ENCODE assay signal across 18 cellular contexts in genomic region chr7:19984231-19984632, GRCh38.
DNase-seq lines count a peak whose midpoint lies in the region; ATAC-seq and TF ChIP-seq lines count a peak whose summit lies in the region.
"Had no signal": no experiment of that assay in that cellular context is flagged by ENCODE, and none has a peak within 500 bp of the region (broad histone marks: within the 10 kb centered on the region; RNA-seq: fewer than 3 reads in every experiment).

No MANE protein-coding gene starts in this region.

- H3K27ac ChIP-seq in tibial artery = no peak overlapping the region
- H3K27ac ChIP-seq: 22Rv1, cardiac muscle cell had no signal

- H3K36me3 Mint-ChIP-seq in endothelial cell (ENCODE audit: low read depth, unreplicated experiment) = no peaks in the 10 kb centered on the region
- H3K36me3 Mint-ChIP-seq: activated naive CD4-positive, alpha-beta T cell treated with anti-CD3 and anti-CD28 coated beads, Interleukin-2, amount 10 ng/mL, durations not matched to agents 7 days and 5 days; stimulated activated naive B cell treated with anti-CD40 and anti-IgM and Interleukin-4, amounts not matched to agents 10 μg/mL and 1 μg/mL and 100 μg/mL, for 72 hours had no signal

- H3K4me3 Mint-ChIP-seq in endothelial cell (ENCODE audit: unreplicated experiment) = no peak overlapping the region
- H3K4me3 Mint-ChIP-seq: activated naive CD4-positive, alpha-beta T cell treated with anti-CD3 and anti-CD28 coated beads, Interleukin-2, amount 10 ng/mL, durations not matched to agents 7 days and 5 days; CD4-positive, alpha-beta T cell; stimulated activated naive B cell treated with anti-CD40 and anti-IgM and Interleukin-4, amounts not matched to agents 10 μg/mL and 1 μg/mL and 100 μg/mL, for 72 hours had no signal

- peak; percentile 24 for ATAC-seq in GM21723 (IDR thresholded peaks at IDR 0.05; ENCODE audit: unreplicated experiment)
- no peak for ATAC-seq in HG03175 (IDR thresholded peaks at IDR 0.05; ENCODE audit: unreplicated experiment)

- no peaks in the 10 kb centered on the region for H3K4me1 ChIP-seq in tibial artery

- no peaks in the 10 kb centered on the region for H3K27me3 ChIP-seq in tibial artery
- H3K27me3 ChIP-seq: cardiac muscle cell had no signal

- no peak for TF ChIP-seq CTCF in endothelial cell (IDR thresholded peaks at IDR 0.05; ENCODE audit: unreplicated experiment)
- no peak for TF ChIP-seq CTCF in tibial artery (IDR thresholded peaks at IDR 0.05)

- DNase-seq in DMS 273 (lab: John Stamatoyannopoulos, UW; ENCODE audit: unreplicated experiment) (peak; percentile 4), DMS 273 treated with DMSO at 0.1 percent for 48 hours (lab: John Stamatoyannopoulos, UW) (no peak), NCI-H69 (lab: John Stamatoyannopoulos, UW) (peak; percentile 64), endothelial cell (ENCODE audit: low spot score) (peak; percentile 9), tibial artery (no peak), NCI-H1092 treated with DMSO at 0.1 percent for 48 hours (lab: John Stamatoyannopoulos, UW) (no peak)
- DNase-seq: activated naive CD4-positive, alpha-beta T cell treated with anti-CD3 and anti-CD28 coated beads, Interleukin-2, amount 10 ng/mL, durations not matched to agents 7 days and 5 days; CD4-positive, alpha-beta T cell; effector memory CD4-positive, alpha-beta T cell; H7; KBM-7; mammary epithelial cell; NCI-H2029 treated with DMSO at 0.1 percent for 48 hours; stimulated activated naive B cell treated with anti-CD40 and anti-IgM and Interleukin-4, amounts not matched to agents 10 μg/mL and 1 μg/mL and 100 μg/mL, for 72 hours had no signal

- no peaks in the 10 kb centered on the region for H3K36me3 ChIP-seq in tibial artery
- H3K36me3 ChIP-seq: cardiac muscle cell had no signal

- H3K4me3 ChIP-seq in tibial artery = no peak overlapping the region
- H3K4me3 ChIP-seq: cardiac muscle cell had no signal

- no peak overlapping the region for H3K27ac Mint-ChIP-seq in endothelial cell (ENCODE audit: unreplicated experiment)
- H3K27ac Mint-ChIP-seq: activated naive CD4-positive, alpha-beta T cell treated with anti-CD3 and anti-CD28 coated beads, Interleukin-2, amount 10 ng/mL, durations not matched to agents 7 days and 5 days; CD4-positive, alpha-beta T cell; stimulated activated naive B cell treated with anti-CD40 and anti-IgM and Interleukin-4, amounts not matched to agents 10 μg/mL and 1 μg/mL and 100 μg/mL, for 72 hours had no signal

- H3K4me1 Mint-ChIP-seq in endothelial cell (ENCODE audit: unreplicated experiment) = peaks cover 7% of the 10 kb centered on the region
- H3K4me1 Mint-ChIP-seq: activated naive CD4-positive, alpha-beta T cell treated with anti-CD3 and anti-CD28 coated beads, Interleukin-2, amount 10 ng/mL, durations not matched to agents 7 days and 5 days had no signal

- no peaks in the 10 kb centered on the region for H3K9me3 ChIP-seq in tibial artery

- no peaks in the 10 kb centered on the region for H3K9me3 Mint-ChIP-seq in endothelial cell (ENCODE audit: unreplicated experiment)
- H3K9me3 Mint-ChIP-seq: activated naive CD4-positive, alpha-beta T cell treated with anti-CD3 and anti-CD28 coated beads, Interleukin-2, amount 10 ng/mL, durations not matched to agents 7 days and 5 days; CD4-positive, alpha-beta T cell; stimulated activated naive B cell treated with anti-CD40 and anti-IgM and Interleukin-4, amounts not matched to agents 10 μg/mL and 1 μg/mL and 100 μg/mL, for 72 hours had no signal

- no peaks in the 10 kb centered on the region for H3K27me3 Mint-ChIP-seq in endothelial cell (ENCODE audit: unreplicated experiment)
- H3K27me3 Mint-ChIP-seq: activated naive CD4-positive, alpha-beta T cell treated with anti-CD3 and anti-CD28 coated beads, Interleukin-2, amount 10 ng/mL, durations not matched to agents 7 days and 5 days; CD4-positive, alpha-beta T cell; stimulated activated naive B cell treated with anti-CD40 and anti-IgM and Interleukin-4, amounts not matched to agents 10 μg/mL and 1 μg/mL and 100 μg/mL, for 72 hours had no signal

- intact Hi-C loops in tibial artery (cut with DNase I; ENCODE audit: low total_unique reads) = no loop called here

Comparison
In these comparisons a context has a peak if more than half of its experiments do, and no peak if none do; other contexts are left out.
1. DNase-seq: peak in DMS 273 (single experiment), NCI-H69 (single experiment) and endothelial cell (single experiment); none in DMS 273 treated with DMSO at 0.1 percent for 48 hours (single experiment), tibial artery (0 of 2) and NCI-H1092 treated with DMSO at 0.1 percent for 48 hours (single experiment).